Comparison of ENCODE assay signal across 8 cellular contexts in genomic region chr9:79812507-79813261, GRCh38.
A peak's percentile ranks its signal among the peaks of the same experiment; 100 is the strongest.
DNase-seq lines count a peak whose midpoint lies in the region; ATAC-seq, FAIRE-seq and TF ChIP-seq lines count a peak whose summit lies in the region.

No MANE protein-coding gene starts in this region.

- POLR2A ChIA-PET in A549 (lab: Yijun Ruan, JAX) (no interaction called here), WTC11 (lab: Charles Lee) (no interaction called here)

- H3K27me3 Mint-ChIP-seq in WTC11 (ENCODE audit: low read depth): no peaks in the 10 kb centered on the region
- no peaks in the 10 kb centered on the region for H3K27me3 Mint-ChIP-seq in stimulated activated naive CD8-positive, alpha-beta T cell treated with anti-CD3 and anti-CD28 coated beads, Interleukin-15, Interleukin-2, amounts not matched to agents 100 ng/mL and 50 ng/mL, for 24 hours

- ATAC-seq in A549: no peak
- peak; percentile 88 for ATAC-seq in GM18870 (IDR thresholded peaks at IDR 0.05; ENCODE audit: unreplicated experiment)
- peak; percentile 88 for ATAC-seq in HG03060 (IDR thresholded peaks at IDR 0.05; ENCODE audit: low read depth, unreplicated experiment)
- ATAC-seq in WTC11: peak; percentile 26; the same call in 1 of the 2 replicates
- no peak for ATAC-seq in foreskin keratinocyte
- ATAC-seq in left colon: no peak

- H3K4me2 ChIP-seq in A549: peak overlapping the region; percentile 41; the same call in 2 of the 3 replicates

- WGBS in A549 (ENCODE audit: missing lambda C conversion rate): 70% methylated on average over 8 of the region's 8 CpGs

- no peak for TF ChIP-seq POLR2A in A549 (IDR thresholded peaks at IDR 0.05; ENCODE audit: low read length)

- TF ChIP-seq CTCF in A549 (IDR thresholded peaks at IDR 0.05) (no peak), WTC11 (IDR thresholded peaks at IDR 0.05) (no peak), foreskin keratinocyte (conservative IDR thresholded peaks at IDR 0.05) (no peak)

- H3K4me3 Mint-ChIP-seq in WTC11: no peak overlapping the region
- peak overlapping the region; percentile 78 for H3K4me3 Mint-ChIP-seq in stimulated activated naive CD8-positive, alpha-beta T cell treated with anti-CD3 and anti-CD28 coated beads, Interleukin-15, Interleukin-2, amounts not matched to agents 100 ng/mL and 50 ng/mL, for 24 hours

- FAIRE-seq in A549 (lab: Jason Lieb, UNC): peak; percentile 32

- H3K9me3 Mint-ChIP-seq in WTC11: no peaks in the 10 kb centered on the region
- no peaks in the 10 kb centered on the region for H3K9me3 Mint-ChIP-seq in stimulated activated naive CD8-positive, alpha-beta T cell treated with anti-CD3 and anti-CD28 coated beads, Interleukin-15, Interleukin-2, amounts not matched to agents 100 ng/mL and 50 ng/mL, for 24 hours

- intact Hi-C loops in left colon (cut with DNase I, micrococcal nuclease): no loop called here

- no peaks in the 10 kb centered on the region for H3K9me3 ChIP-seq in A549

- H3K4me3 ChIP-seq in A549: no peak overlapping the region

- H3K36me3 Mint-ChIP-seq in WTC11: no peaks in the 10 kb centered on the region
- H3K36me3 Mint-ChIP-seq in stimulated activated naive CD8-positive, alpha-beta T cell treated with anti-CD3 and anti-CD28 coated beads, Interleukin-15, Interleukin-2, amounts not matched to agents 100 ng/mL and 50 ng/mL, for 24 hours (ENCODE audit: low read depth): no peaks in the 10 kb centered on the region

- no peak for TF ChIP-seq RAD21 in A549 (conservative IDR thresholded peaks at IDR 0.05 in 1 of 2, IDR thresholded peaks at IDR 0.05 in 1 of 2)

- peaks cover 57% of the 10 kb centered on the region for H3K4me1 Mint-ChIP-seq in WTC11
- H3K4me1 Mint-ChIP-seq in stimulated activated naive CD8-positive, alpha-beta T cell treated with anti-CD3 and anti-CD28 coated beads, Interleukin-15, Interleukin-2, amounts not matched to agents 100 ng/mL and 50 ng/mL, for 24 hours (ENCODE audit: low read depth): peaks cover 37% of the 10 kb centered on the region

- H3K27me3 ChIP-seq in foreskin keratinocyte: no peaks in the 10 kb centered on the region

- no peak for DNase-seq in A549 (ENCODE audit: low read depth in 1 of 2, low spot score in 1 of 2)
- no peak for DNase-seq in WTC11 (ENCODE audit: low spot score)
- no peak for DNase-seq in foreskin keratinocyte
- DNase-seq in GOT3 (lab: John Stamatoyannopoulos, UW): no peak
- no peak for DNase-seq in left colon

- peaks cover 18% of the 10 kb centered on the region; the same call in 2 of the 3 replicates for H3K4me1 ChIP-seq in A549
- H3K4me1 ChIP-seq in foreskin keratinocyte: no peaks in the 10 kb centered on the region

- peak overlapping the region in 1 of 2 experiments; percentile 51; a peak in 1 of 6 replicates for H3K27ac ChIP-seq in A549
- H3K27ac ChIP-seq in foreskin keratinocyte: no peak overlapping the region

- peak overlapping the region; percentile 43 for H3K27ac Mint-ChIP-seq in WTC11
- peak overlapping the region; percentile 89 for H3K27ac Mint-ChIP-seq in stimulated activated naive CD8-positive, alpha-beta T cell treated with anti-CD3 and anti-CD28 coated beads, Interleukin-15, Interleukin-2, amounts not matched to agents 100 ng/mL and 50 ng/mL, for 24 hours

- no peak for TF ChIP-seq EP300 in A549 (IDR thresholded peaks at IDR 0.05)

- CTCF ChIA-PET in A549 (lab: Yijun Ruan, JAX) (no interaction called here), WTC11 (lab: Charles Lee) (no interaction called here)

TF ChIP-seq in A549, 52 proteins besides CTCF, POLR2A, EP300 and RAD21:
- TF ChIP-seq ZC3H11A (IDR thresholded peaks at IDR 0.05) (no peak), MYC (IDR thresholded peaks at IDR 0.05; ENCODE audit: borderline replicate concordance, low read length) (no peak), BCL3 (IDR thresholded peaks at IDR 0.05) (no peak), CHD2 (IDR thresholded peaks at IDR 0.05; ENCODE audit: low read length, partially characterized antibody) (no peak), FOSL2 (IDR thresholded peaks at IDR 0.05) (no peak), FOSL2 (CRISPR knock-in tag; IDR thresholded peaks at IDR 0.05) (no peak)

TF ChIP-seq in WTC11, 78 proteins besides CTCF, POLR2A, EP300 and RAD21:
- TF ChIP-seq KAT7 (CRISPR knock-in tag; IDR thresholded peaks at IDR 0.05; ENCODE audit: borderline replicate concordance) (no peak), ZNF138 (CRISPR knock-in tag; conservative IDR thresholded peaks at IDR 0.05) (no peak)

Comparison
In these comparisons a context has a peak if more than half of its experiments do, and no peak if none do; other contexts are left out.
1. ATAC-seq: peak in GM18870 (single experiment), HG03060 (single experiment) and WTC11 (single experiment); none in A549 (0 of 2), foreskin keratinocyte (single experiment) and left colon (single experiment).